ENCODE assay signal across 23 cellular contexts in genomic region chr1:26049531-26050254, GRCh38. TPM values are rescaled to one million over a fixed set of nuclear protein-coding genes. Genes with fewer than 3 reads are reported as not detected.
DNase-seq lines count a peak whose midpoint lies in the region; ATAC-seq and TF ChIP-seq lines count a peak whose summit lies in the region.
"Had no signal": no experiment of that assay in that cellular context is flagged by ENCODE, and none has a peak within 500 bp of the region (broad histone marks: within the 10 kb centered on the region; RNA-seq: fewer than 3 reads in every experiment).

No MANE protein-coding gene starts in this region.

- H3K36me3 ChIP-seq in mammary epithelial cell (ENCODE audit: insufficient read depth, low read length): no peaks in the 10 kb centered on the region
- no peaks in the 10 kb centered on the region for H3K36me3 ChIP-seq in left lung
- H3K36me3 ChIP-seq in esophagus muscularis mucosa: peaks cover 0 to 34% (median 0%) of the 10 kb centered on the region in 4 donors
- H3K36me3 ChIP-seq: tibial artery had no signal

- no peak overlapping the region for H3K27ac ChIP-seq in mammary epithelial cell (ENCODE audit: insufficient read depth, low read depth, low read length)
- H3K27ac ChIP-seq in left lung: no peak overlapping the region
- H3K27ac ChIP-seq in esophagus muscularis mucosa (replicated peaks in 1 of 4): no peak overlapping the region
- H3K27ac ChIP-seq: skin epidermis, tibial artery had no signal

- H3K9ac ChIP-seq in mammary epithelial cell (ENCODE audit: insufficient read depth, low read length): no peak overlapping the region

- no peak for TF ChIP-seq EP300 in esophagus muscularis mucosa (IDR thresholded peaks at IDR 0.05)

- no peaks in the 10 kb centered on the region for H3K79me2 ChIP-seq in mammary epithelial cell (ENCODE audit: insufficient read depth, low read length)

- no peaks in the 10 kb centered on the region for H4K20me1 ChIP-seq in mammary epithelial cell (ENCODE audit: insufficient read depth, low read length)

- H3K4me3 Mint-ChIP-seq in MCF 10A (ENCODE audit: unreplicated experiment): no peak overlapping the region

- no peaks in the 10 kb centered on the region for H3K9me3 Mint-ChIP-seq in MCF 10A (ENCODE audit: unreplicated experiment)

- peak; percentile 24 for ATAC-seq in left lung
- no peak for ATAC-seq in GM21381 (IDR thresholded peaks at IDR 0.05; ENCODE audit: unreplicated experiment)
- no peak for ATAC-seq in GM21723 (IDR thresholded peaks at IDR 0.05; ENCODE audit: unreplicated experiment)

- in situ Hi-C loops in mammary epithelial cell (cut with MboI; ENCODE audit: low sequenced_read_pairs in 2 of 2): loop anchor here (10.0 to 25.0 kb wide), 2 partner anchors 95 to 113 kb away; partner anchors contain the start of genes C1orf232 (in 1 of the 2), FAM110D (in 1 of the 2), ZNF593 (in 1 of the 2) and ZNF593OS (in 1 of the 2)

- no TSS peak for BruUV-seq in mammary epithelial cell (replicated peaks; lab: Mats Ljungman, UMichigan)
- no TSS peak for BruUV-seq in MCF 10A (replicated peaks; lab: Mats Ljungman, UMichigan)

- H2AFZ ChIP-seq in mammary epithelial cell (ENCODE audit: low read depth, low read length): no peak overlapping the region

- no peak for TF ChIP-seq CTCF in mammary epithelial cell (conservative IDR thresholded peaks at IDR 0.05 in 1 of 2, IDR thresholded peaks at IDR 0.05 in 1 of 2; ENCODE audit: extremely low read depth in 1 of 2, insufficient read depth in 1 of 2, low read depth in 1 of 2, low read length in 2 of 2)
- TF ChIP-seq CTCF in MCF 10A (IDR thresholded peaks at IDR 0.05; ENCODE audit: unreplicated experiment): no peak
- no peak for TF ChIP-seq CTCF in left lung (IDR thresholded peaks at IDR 0.05)
- TF ChIP-seq CTCF in esophagus muscularis mucosa (IDR thresholded peaks at IDR 0.05): no peak

- intact Hi-C loops in mammary epithelial cell (cut with micrococcal nuclease) (no loop called here), MCF 10A (cut with micrococcal nuclease) (no loop called here), left lung (cut with DNase I) (no loop called here), esophagus muscularis mucosa (cut with DNase I) (no loop called here)

- no peaks in the 10 kb centered on the region for H3K36me3 Mint-ChIP-seq in MCF 10A (ENCODE audit: insufficient read depth, unreplicated experiment)
- H3K36me3 Mint-ChIP-seq: CD14-positive monocyte had no signal

- H3K4me1 Mint-ChIP-seq in MCF 10A (ENCODE audit: insufficient read depth, unreplicated experiment): no peaks in the 10 kb centered on the region

- CTCF ChIA-PET in mammary epithelial cell (lab: Charles Lee; ENCODE audit: low non-redundant PET) (no interaction called here), MCF 10A (lab: Yijun Ruan, JAX) (interaction anchor here (0.6 to 1.1 kb wide), 2 partner anchors 13 to 115 kb away, joined by 3 read pairs; no protein-coding TSS in a partner anchor)

- H3K27me3 Mint-ChIP-seq in MCF 10A (ENCODE audit: insufficient read depth, unreplicated experiment): peaks cover 49% of the 10 kb centered on the region

- TF ChIP-seq POLR2A in esophagus muscularis mucosa (IDR thresholded peaks at IDR 0.05; ENCODE audit: low read depth): no peak

- dilution Hi-C loops in mammary epithelial cell (cut with HindIII; ENCODE audit: low sequenced_read_pairs): no loop called here

- WGBS in mammary epithelial cell (ENCODE audit: low coverage, missing lambda C conversion rate): 71% methylated on average over 9 of the region's 10 CpGs
- WGBS in esophagus muscularis mucosa: 81% methylated on average over 10 of the region's 10 CpGs

- POLR2A ChIA-PET in MCF 10A (lab: Yijun Ruan, JAX): no interaction called here

- DNase-seq in mammary epithelial cell (peak; percentile 11), MCF 10A (ENCODE audit: unreplicated experiment) (no peak), epidermal melanocyte (ENCODE audit: insufficient read length, low spot score) (peak; percentile 88), left lung (no peak), esophagus muscularis mucosa (ENCODE audit: extremely low spot score) (no peak)
- no peak for DNase-seq in central memory CD4-positive, alpha-beta T cell
- DNase-seq: activated CD4-positive, CD25-positive, alpha-beta regulatory T cell treated with anti-CD3 and anti-CD28 coated beads, Interleukin-2, amount 50 U/mL, for 72 hours; activated gamma-delta T cell treated with Interleukin-2 at 50 U/mL for 16 hours; aorta; DND-41; glutamatergic neuron; KBM-7; midbrain; NCI-H1417; NK-92 treated with Interleukin-12 subunit alpha and Interleukin-12 subunit beta, amount 100 ng/mL, for 24 hours; SHP77 treated with DMSO at 0.1 percent for 48 hours; tibial artery had no signal

- H3K27ac Mint-ChIP-seq in MCF 10A (ENCODE audit: low read depth, unreplicated experiment): no peak overlapping the region
- H3K27ac Mint-ChIP-seq: CD14-positive monocyte had no signal

- H3K9me3 ChIP-seq in mammary epithelial cell (replicated peaks; ENCODE audit: insufficient read depth, low read length) (no peaks in the 10 kb centered on the region), left lung (no peaks in the 10 kb centered on the region), esophagus muscularis mucosa (no peaks in the 10 kb centered on the region)
- H3K9me3 ChIP-seq: tibial artery had no signal

- H3K27me3 ChIP-seq in mammary epithelial cell (ENCODE audit: insufficient read depth, low read length) (peaks cover 25% of the 10 kb centered on the region), left lung (peaks cover 40 to 80% of the 10 kb centered on the region in 2 donors), esophagus muscularis mucosa (peaks cover 0 to 81% (median 28%) of the 10 kb centered on the region in 4 donors)

- no peak overlapping the region for H3K4me2 ChIP-seq in mammary epithelial cell (ENCODE audit: insufficient read depth, low read depth, low read length)

- H3K4me1 ChIP-seq in mammary epithelial cell (ENCODE audit: insufficient read depth, low read length) (peaks cover 9% of the 10 kb centered on the region), left lung (peaks cover 6 to 14% of the 10 kb centered on the region in 2 donors), esophagus muscularis mucosa (peaks cover 16 to 18% (median 17%) of the 10 kb centered on the region in 4 donors)

- H3K4me3 ChIP-seq in mammary epithelial cell (replicated peaks in 1 of 3; ENCODE audit: insufficient read depth in 1 of 3, low read depth in 2 of 3, low read length in 3 of 3) (no peak overlapping the region), left lung (no peak overlapping the region), esophagus muscularis mucosa (no peak overlapping the region)
- H3K4me3 ChIP-seq: skin epidermis, tibial artery had no signal

RNA-seq across cellular contexts. Expression of gene SLC30A2, which starts 3.8 kb away (rescaled TPM):
- total RNA-seq in mammary epithelial cell (under 1 TPM in 1 of 2 donors, not detected in 1; under 0.01 TPM), MCF 10A (2022) (not detected in 2 replicates), left lung (under 1 TPM in 1 of 2 donors, not detected in 1; 0.15 TPM), esophagus muscularis mucosa (under 1 TPM in 1 of 4 donors, not detected in 3; 0.17 TPM)
- not detected for polyA plus RNA-seq in mammary epithelial cell
- polyA minus RNA-seq in mammary epithelial cell: not detected
- total RNA-seq: A172; aorta; T-helper 2 cell treated with Interferon-gamma antibody and Interleukin-4, amounts not matched to agents 100 ng/mL and 5 ng/mL, for 36 hours had no signal
- polyA plus RNA-seq: CD14-positive monocyte had no signal

RNA-seq across cellular contexts. Expression of gene TRIM63, which starts 17.7 kb away (rescaled TPM):
- total RNA-seq in mammary epithelial cell (not detected), MCF 10A (2022) (not detected in 2 replicates), left lung (under 1 TPM; 0.15 to 0.26 TPM), esophagus muscularis mucosa (1 to 10 TPM in 2 of 4 donors, under 1 TPM in 1, not detected in 1; 0.42 to 4.1 (median 2.1) TPM)
- not detected for polyA plus RNA-seq in mammary epithelial cell
- polyA minus RNA-seq in mammary epithelial cell: not detected
- total RNA-seq: A172; T-helper 2 cell treated with Interferon-gamma antibody and Interleukin-4, amounts not matched to agents 100 ng/mL and 5 ng/mL, for 36 hours had no signal
- polyA plus RNA-seq: CD14-positive monocyte had no signal

RNA-seq across cellular contexts. Expression of gene EXTL1, which starts 28.1 kb away (rescaled TPM):
- total RNA-seq in mammary epithelial cell (1 to 10 TPM in 1 of 2 donors, under 1 TPM in 1; 0.16 to 6.8 TPM), MCF 10A (2022) (not detected in 2 replicates), left lung (1 to 10 TPM in 1 of 2 donors, under 1 TPM in 1; 0.13 to 1.0 TPM), esophagus muscularis mucosa (1 to 10 TPM in 1 of 4 donors, under 1 TPM in 2, not detected in 1; 0.33 to 2.1 (median 0.97) TPM)
- 0.22 TPM for polyA plus RNA-seq in mammary epithelial cell
- not detected for polyA minus RNA-seq in mammary epithelial cell
- total RNA-seq: A172; T-helper 2 cell treated with Interferon-gamma antibody and Interleukin-4, amounts not matched to agents 100 ng/mL and 5 ng/mL, for 36 hours had no signal
- polyA plus RNA-seq: CD14-positive monocyte had no signal

RNA-seq across cellular contexts. Expression of gene PAFAH2, which starts 51.8 kb away (rescaled TPM):
- total RNA-seq in mammary epithelial cell: 10 to 100 TPM; 15.1 to 17.2 TPM
- 11.6 TPM for polyA plus RNA-seq in mammary epithelial cell
- 14.1 TPM for polyA minus RNA-seq in mammary epithelial cell
- total RNA-seq in MCF 10A (2022): 12.8 and 22.3 TPM in 2 replicates
- 10 to 100 TPM; 13.6 to 25.2 TPM for total RNA-seq in left lung
- total RNA-seq in esophagus muscularis mucosa: 1 to 10 TPM; 6.1 to 10.0 (median 9.2) TPM

Comparison
In these comparisons a context has a peak if more than half of its experiments do, and no peak if none do; other contexts are left out.
1. DNase-seq: peak in mammary epithelial cell (single experiment) and epidermal melanocyte (single experiment); none in MCF 10A (single experiment), left lung (0 of 2), central memory CD4-positive, alpha-beta T cell (single experiment) and esophagus muscularis mucosa (single experiment).